Comparison of ENCODE assay signal across 9 cellular contexts in the genomic region with DNA sequence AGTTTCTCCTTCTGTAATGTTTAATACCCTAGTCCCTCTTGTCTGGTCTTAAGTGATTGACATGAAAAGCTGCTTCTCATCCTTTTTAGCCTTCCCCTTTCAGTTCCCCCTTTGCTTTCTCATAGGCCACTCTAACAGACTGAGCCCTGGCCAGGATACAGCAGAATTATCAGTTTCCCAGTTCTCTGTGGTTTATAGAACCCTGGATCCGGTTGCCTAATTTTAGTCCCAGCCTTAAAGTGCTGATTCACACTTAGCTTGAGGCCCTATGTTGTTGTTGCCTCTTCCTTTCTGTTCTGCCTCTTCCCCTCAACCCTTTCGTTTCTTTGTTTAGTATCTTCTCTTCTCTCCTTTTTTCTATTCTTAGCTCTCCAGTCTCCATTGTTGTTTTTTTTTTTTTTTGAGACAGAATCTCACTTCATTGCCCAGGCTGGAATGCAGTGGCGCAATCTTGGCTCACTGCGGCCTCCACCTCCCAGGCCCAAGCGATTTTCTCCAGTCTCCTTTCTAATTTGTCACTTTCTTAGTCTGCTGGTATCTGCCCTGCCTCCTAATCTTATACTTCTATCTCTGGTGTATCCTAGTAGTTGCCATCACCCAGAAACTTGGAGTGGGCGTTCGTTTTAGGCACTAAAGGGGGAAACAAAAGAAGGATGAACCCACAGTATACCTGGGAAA. TPM values are rescaled to one million over a fixed set of nuclear protein-coding genes. Genes with fewer than 3 reads are reported as not detected.
DNase-seq lines count a peak whose midpoint lies in the region; ATAC-seq and TF ChIP-seq lines count a peak whose summit lies in the region.
"Had no signal": no experiment of that assay in that cellular context is flagged by ENCODE, and none has a peak within 500 bp of the region (broad histone marks: within the 10 kb centered on the region; RNA-seq: fewer than 3 reads in every experiment).

No MANE protein-coding gene starts in this region.

- H3K36me3 ChIP-seq in vagina = no peaks in the 10 kb centered on the region

- peak; percentile 42 for ATAC-seq in GM18907 (IDR thresholded peaks at IDR 0.05; ENCODE audit: unreplicated experiment)

- H3K4me1 Mint-ChIP-seq in IgD-negative memory B cell = peaks cover 51 to 54% (median 51%) of the 10 kb centered on the region in 3 donors
- peaks cover 55% of the 10 kb centered on the region for H3K4me1 Mint-ChIP-seq in activated T-helper 2 cell treated with anti-CD3 and anti-CD28 coated beads, Interferon-gamma antibody, Interleukin-2, Interleukin-4, amounts not matched to agents 10 μg/mL and 5 μg/mL and 100 μg/mL, durations not matched to agents 14 hours and 24 hours and 36 hours (ENCODE audit: low read depth)

- H3K27me3 ChIP-seq in AG04450 (ENCODE audit: control insufficient read depth, insufficient read depth, low read length) (no peaks in the 10 kb centered on the region), vagina (no peaks in the 10 kb centered on the region)

- peak overlapping the region; percentile 67 to 93 (median 87) for H3K27ac Mint-ChIP-seq in IgD-negative memory B cell
- H3K27ac Mint-ChIP-seq in activated T-helper 2 cell treated with anti-CD3 and anti-CD28 coated beads, Interferon-gamma antibody, Interleukin-2, Interleukin-4, amounts not matched to agents 10 μg/mL and 5 μg/mL and 100 μg/mL, durations not matched to agents 14 hours and 24 hours and 36 hours = peak overlapping the region; percentile 95

- H3K27ac ChIP-seq in AG04450 (ENCODE audit: low read depth, low read length) (peak overlapping the region; percentile 34), vagina (peak overlapping the region; percentile 54)

- peaks cover 8% of the 10 kb centered on the region for H3K36me3 Mint-ChIP-seq in IgD-negative memory B cell
- H3K36me3 Mint-ChIP-seq in activated T-helper 2 cell treated with anti-CD3 and anti-CD28 coated beads, Interferon-gamma antibody, Interleukin-2, Interleukin-4, amounts not matched to agents 10 μg/mL and 5 μg/mL and 100 μg/mL, durations not matched to agents 14 hours and 24 hours and 36 hours (ENCODE audit: low read depth) = peaks cover 16% of the 10 kb centered on the region

- H3K9me3 ChIP-seq in AG04450 (ENCODE audit: control insufficient read depth, insufficient read depth, low read length) (no peaks in the 10 kb centered on the region; the same call in 1 of the 2 replicates), vagina (no peaks in the 10 kb centered on the region)

- peak overlapping the region; percentile 3 to 94 (median 73) for H3K4me3 Mint-ChIP-seq in IgD-negative memory B cell
- H3K4me3 Mint-ChIP-seq in activated T-helper 2 cell treated with anti-CD3 and anti-CD28 coated beads, Interferon-gamma antibody, Interleukin-2, Interleukin-4, amounts not matched to agents 10 μg/mL and 5 μg/mL and 100 μg/mL, durations not matched to agents 14 hours and 24 hours and 36 hours (ENCODE audit: low read depth) = peak overlapping the region; percentile 63

- peaks cover 29% of the 10 kb centered on the region for H3K4me1 ChIP-seq in vagina

- TF ChIP-seq CTCF in AG04450 (IDR thresholded peaks at IDR 0.05; ENCODE audit: low read depth, low read length) = no peak
- no peak for TF ChIP-seq CTCF in vagina (IDR thresholded peaks at IDR 0.05)

- intact Hi-C loops in activated T-helper 2 cell treated with anti-CD3 and anti-CD28 coated beads, Interferon-gamma antibody, Interleukin-2, Interleukin-4, amounts not matched to agents 10 μg/mL and 5 μg/mL and 100 μg/mL, durations not matched to agents 14 hours and 24 hours and 36 hours (cut with micrococcal nuclease) = loop anchor here (10.0 kb wide), 2 partner anchors 242 to 562 kb away; a partner anchor contains a TSS
- intact Hi-C loops in vagina (cut with DNase I) = no loop called here

- H3K9me3 Mint-ChIP-seq in IgD-negative memory B cell = peaks cover 0 to 1% (median 0%) of the 10 kb centered on the region in 3 donors
- H3K9me3 Mint-ChIP-seq in activated T-helper 2 cell treated with anti-CD3 and anti-CD28 coated beads, Interferon-gamma antibody, Interleukin-2, Interleukin-4, amounts not matched to agents 10 μg/mL and 5 μg/mL and 100 μg/mL, durations not matched to agents 14 hours and 24 hours and 36 hours = no peaks in the 10 kb centered on the region

- H3K4me3 ChIP-seq in AG04450 (ENCODE audit: low read depth, low read length) (no peak overlapping the region), vagina (no peak overlapping the region)

- TF ChIP-seq POLR2A in vagina (IDR thresholded peaks at IDR 0.05) = no peak

- CTCF ChIA-PET in AG04450 (lab: Charles Lee) (interaction anchor here (0.6 to 3.1 kb wide), 3 partner anchors 14 to 848 kb away, joined by 3 to 15 read pairs (median 3); no protein-coding TSS in a partner anchor), HEK293T (lab: Yijun Ruan, JAX) (interaction anchor here (0.6 to 0.7 kb wide), 2 partner anchors 14 to 587 kb away, joined by 3 read pairs; no protein-coding TSS in a partner anchor)

- H3K27me3 Mint-ChIP-seq in IgD-negative memory B cell = peaks cover 2% of the 10 kb centered on the region
- H3K27me3 Mint-ChIP-seq in activated T-helper 2 cell treated with anti-CD3 and anti-CD28 coated beads, Interferon-gamma antibody, Interleukin-2, Interleukin-4, amounts not matched to agents 10 μg/mL and 5 μg/mL and 100 μg/mL, durations not matched to agents 14 hours and 24 hours and 36 hours (ENCODE audit: low read depth) = no peaks in the 10 kb centered on the region

- DNase-seq in AG04450 (ENCODE audit: low read depth, low spot score) = no peak
- DNase-seq in activated T-helper 2 cell treated with anti-CD3 and anti-CD28 coated beads, Interferon-gamma antibody, Interleukin-2, Interleukin-4, amounts not matched to agents 10 μg/mL and 5 μg/mL and 100 μg/mL, durations not matched to agents 14 hours and 24 hours and 36 hours (ENCODE audit: low spot score) = no peak
- peak; percentile 36 for DNase-seq in kidney glomerular epithelial cell (lab: John Stamatoyannopoulos, UW)
- DNase-seq in vagina (ENCODE audit: extremely low spot score in 2 of 2) = no peak
- DNase-seq in HEK293T (ENCODE audit: extremely low spot score) = no peak
- no peak for DNase-seq in activated CD4-positive, alpha-beta T cell treated with anti-CD3 and anti-CD28 coated beads, Interleukin-2, amount 50 U/mL, for 1 hour

- POLR2A ChIA-PET in AG04450 (lab: Yijun Ruan, JAX) (interaction anchor here (0.7 kb wide), 2 partner anchors 24 to 502 kb away, joined by 5 to 10 read pairs; no protein-coding TSS in a partner anchor), HEK293T (lab: Yijun Ruan, JAX) (no interaction called here)

TF ChIP-seq in HEK293T, 16 proteins besides CTCF, POLR2A, EP300 and RAD21:
- TF ChIP-seq L3MBTL2 (conservative IDR thresholded peaks at IDR 0.05) (no peak), SUZ12 (IDR thresholded peaks at IDR 0.05) (no peak), BHLHE40 (IDR thresholded peaks at IDR 0.05; ENCODE audit: borderline replicate concordance) (no peak), FOXA1 (IDR thresholded peaks at IDR 0.05) (no peak), FOXK2 (IDR thresholded peaks at IDR 0.05) (no peak), TARDBP (IDR thresholded peaks at IDR 0.05) (no peak), NFRKB (IDR thresholded peaks at IDR 0.05) (no peak), LEF1 (IDR thresholded peaks at IDR 0.05; ENCODE audit: borderline replicate concordance) (no peak), HDGF (IDR thresholded peaks at IDR 0.05; ENCODE audit: borderline replicate concordance) (no peak), ZNF384 (IDR thresholded peaks at IDR 0.05) (no peak), CTBP1 (IDR thresholded peaks at IDR 0.05; ENCODE audit: borderline replicate concordance) (no peak), ELF4 (IDR thresholded peaks at IDR 0.05) (no peak), SP1 (IDR thresholded peaks at IDR 0.05) (no peak)
- TF ChIP-seq, protein P1, sequence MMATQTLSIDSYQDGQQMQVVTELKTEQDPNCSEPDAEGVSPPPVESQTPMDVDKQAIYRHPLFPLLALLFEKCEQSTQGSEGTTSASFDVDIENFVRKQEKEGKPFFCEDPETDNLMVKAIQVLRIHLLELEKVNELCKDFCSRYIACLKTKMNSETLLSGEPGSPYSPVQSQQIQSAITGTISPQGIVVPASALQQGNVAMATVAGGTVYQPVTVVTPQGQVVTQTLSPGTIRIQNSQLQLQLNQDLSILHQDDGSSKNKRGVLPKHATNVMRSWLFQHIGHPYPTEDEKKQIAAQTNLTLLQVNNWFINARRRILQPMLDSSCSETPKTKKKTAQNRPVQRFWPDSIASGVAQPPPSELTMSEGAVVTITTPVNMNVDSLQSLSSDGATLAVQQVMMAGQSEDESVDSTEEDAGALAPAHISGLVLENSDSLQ (IDR thresholded peaks at IDR 0.05) = no peak

RNA-seq across cellular contexts. Expression of a gene that starts 2.9 kb away (rescaled TPM):
- 0.04 TPM in 1 of 2 replicates, not detected in the other for polyA plus RNA-seq in AG04450 (2011; rRNA removed)
- polyA minus RNA-seq in AG04450 (2011; rRNA and poly(A)+ RNA removed) = not detected in 2 replicates
- polyA plus RNA-seq in IgD-negative memory B cell = 93.8 TPM
- 45.8 and 47.0 TPM in 2 replicates for total RNA-seq in activated T-helper 2 cell treated with anti-CD3 and anti-CD28 coated beads, Interferon-gamma antibody, Interleukin-2, Interleukin-4, amounts not matched to agents 10 μg/mL and 5 μg/mL and 100 μg/mL, durations not matched to agents 14 hours and 24 hours and 36 hours
- 6.4 TPM for total RNA-seq in vagina

RNA-seq across cellular contexts. Expression of a gene that starts 19.6 kb away (rescaled TPM):
- polyA plus RNA-seq in AG04450 (2011; rRNA removed) (0.74 and 0.79 TPM in 2 replicates), IgD-negative memory B cell (0.58 TPM)
- polyA minus RNA-seq in AG04450 (2011; rRNA and poly(A)+ RNA removed) = 0.23 TPM in 1 of 2 replicates, not detected in the other
- not detected in 2 replicates for total RNA-seq in activated T-helper 2 cell treated with anti-CD3 and anti-CD28 coated beads, Interferon-gamma antibody, Interleukin-2, Interleukin-4, amounts not matched to agents 10 μg/mL and 5 μg/mL and 100 μg/mL, durations not matched to agents 14 hours and 24 hours and 36 hours
- not detected for total RNA-seq in vagina
- total RNA-seq: subcutaneous adipose tissue had no signal

RNA-seq across cellular contexts. Expression of a gene that starts 56.7 kb away (rescaled TPM):
- 31.4 and 38.2 TPM in 2 replicates for polyA plus RNA-seq in AG04450 (2011; rRNA removed)
- polyA minus RNA-seq in AG04450 (2011; rRNA and poly(A)+ RNA removed) = 20.4 and 28.5 TPM in 2 replicates
- polyA plus RNA-seq in IgD-negative memory B cell = 82.1 TPM
- 0.44 TPM in 1 of 2 replicates, not detected in the other for total RNA-seq in activated T-helper 2 cell treated with anti-CD3 and anti-CD28 coated beads, Interferon-gamma antibody, Interleukin-2, Interleukin-4, amounts not matched to agents 10 μg/mL and 5 μg/mL and 100 μg/mL, durations not matched to agents 14 hours and 24 hours and 36 hours
- total RNA-seq in vagina = 30.0 TPM

Comparison
In these comparisons a context has a peak if more than half of its experiments do, and no peak if none do; other contexts are left out.
1. RNA of a gene that starts 56.7 kb away (total RNA-seq): 30.0 TPM in vagina (single experiment); 0.44 TPM in activated T-helper 2 cell treated with anti-CD3 and anti-CD28 coated beads, Interferon-gamma antibody, Interleukin-2, Interleukin-4, amounts not matched to agents 10 μg/mL and 5 μg/mL and 100 μg/mL, durations not matched to agents 14 hours and 24 hours and 36 hours; every median in the first group is over 10 times any median in the second.